ENCODE assay signal across 26 cellular contexts in genomic region chr2:232097758-232098157, GRCh38.
"Had no signal": no experiment of that assay in that cellular context is flagged by ENCODE, and none has a peak within 500 bp of the region (broad histone marks: within the 10 kb centered on the region; RNA-seq: fewer than 3 reads in every experiment).

No MANE protein-coding gene starts in this region.

- H3K4me2 ChIP-seq: hepatocyte had no signal

- H3K27ac ChIP-seq: coronary artery, esophagus muscularis mucosa, hepatocyte, parathyroid adenoma, psoas muscle, spleen, stomach had no signal

- H3K4me1 ChIP-seq: esophagus muscularis mucosa, parathyroid adenoma, psoas muscle, spleen, stomach had no signal

- H3K4me3 ChIP-seq: coronary artery, esophagus muscularis mucosa, hepatocyte, lung, psoas muscle, spleen, stomach had no signal

- H3K9me3 Mint-ChIP-seq: endodermal cell had no signal

- ATAC-seq: left colon, left ventricle myocardium superior, psoas muscle, sciatic nerve had no signal

- H3K9ac ChIP-seq: parathyroid adenoma had no signal

- H3K4me1 Mint-ChIP-seq: endodermal cell, nephron progenitor cell had no signal

- H2AFZ ChIP-seq: hepatocyte, parathyroid adenoma had no signal

- H3K79me2 ChIP-seq: hepatocyte had no signal

- H3K4me3 Mint-ChIP-seq: endodermal cell, nephron progenitor cell had no signal

- DNase-seq: effector CD4-positive, alpha-beta T cell; endodermal cell; foreskin fibroblast; head of caudate nucleus; left colon; left ventricle myocardium superior; mesenchymal stem cell; midbrain; nephron progenitor cell; psoas muscle; retina; spleen; stimulated activated CD4-positive, alpha-beta T cell treated with anti-CD3 and anti-CD28 coated beads, Interleukin-15, amount 100 ng/mL, for 24 hours; stimulated activated CD4-positive, alpha-beta T cell treated with anti-CD3 and anti-CD28 coated beads, Interleukin-1b, Interleukin-23, amount 100 ng/mL, for 48 hours; stimulated activated CD4-positive, alpha-beta T cell treated with anti-CD3 and anti-CD28 coated beads, Interleukin-4, amount 100 ng/mL, for 24 hours; stimulated activated naive CD4-positive, alpha-beta T cell; stomach; substantia nigra; trophoblast cell had no signal

- FAIRE-seq: endothelial cell of umbilical vein had no signal

- H3K27me3 ChIP-seq: esophagus muscularis mucosa, hepatocyte, spleen, stomach had no signal

- H3K27ac Mint-ChIP-seq: endodermal cell, nephron progenitor cell had no signal
